ENCODE assay signal across 17 cellular contexts in genomic region chr4:151606061-151606460, GRCh38.
A peak's percentile ranks its signal among the peaks of the same experiment; 100 is the strongest.
DNase-seq lines count a peak whose midpoint lies in the region; ATAC-seq and TF ChIP-seq lines count a peak whose summit lies in the region.
"Had no signal": no experiment of that assay in that cellular context is flagged by ENCODE, and none has a peak within 500 bp of the region (broad histone marks: within the 10 kb centered on the region; RNA-seq: fewer than 3 reads in every experiment).

No MANE protein-coding gene starts in this region.

- 24 to 29% methylated on average over 5 of the region's 5 CpGs for WGBS in heart right ventricle, 2 donors
- 28% methylated on average over 5 of the region's 5 CpGs for WGBS in right cardiac atrium
- 57% methylated on average over 5 of the region's 5 CpGs for WGBS in SK-N-SH (ENCODE audit: low lambda C conversion rate)
- WGBS in mesenchymal stem cell, result 16% methylated on average over 4 of the region's 5 CpGs

- DNase-seq in heart right ventricle (peak in 1 of 2 donors; percentile 9), right cardiac atrium (no peak), SK-N-DZ (ENCODE audit: low spot score) (peak; percentile 34), SK-N-SH (no peak), mesenchymal stem cell (peak; percentile 18), mucosa of descending colon (no peak), omental fat pad (ENCODE audit: low spot score) (no peak)
- DNase-seq: Calu3; CD4-positive, alpha-beta memory T cell; COR-L47; DMS53; DMS79 treated with DMSO at 0.1 percent for 48 hours; GF-D8; GOT3; HFFc6 had no signal

- H3K9ac ChIP-seq in SK-N-SH, result no peak overlapping the region
- no peak overlapping the region for H3K9ac ChIP-seq in mesenchymal stem cell (ENCODE audit: low read length)

- no peaks in the 10 kb centered on the region for H3K79me1 ChIP-seq in mesenchymal stem cell (replicated peaks; ENCODE audit: low read length, poor library complexity, severe bottlenecking)

- H3K4ac ChIP-seq in mesenchymal stem cell (ENCODE audit: low read depth in 1 of 2, low read length in 2 of 2), result no peak overlapping the region

- TF ChIP-seq RAD21 in SK-N-SH (IDR thresholded peaks at IDR 0.05; ENCODE audit: low read length), result no peak

- TF ChIP-seq EP300 in SK-N-SH (IDR thresholded peaks at IDR 0.05; ENCODE audit: borderline replicate concordance in 1 of 2, low read depth in 1 of 2, low read length in 1 of 2), result peak in 1 of 2 experiments; percentile 35; a peak in 1 of 4 replicates

- H2BK12ac ChIP-seq in mesenchymal stem cell (ENCODE audit: low read length in 2 of 2), result no peak overlapping the region

- no peak overlapping the region for H3K18ac ChIP-seq in mesenchymal stem cell (ENCODE audit: low read depth in 1 of 2, low read length in 2 of 2)

- no peak overlapping the region for H2AK5ac ChIP-seq in mesenchymal stem cell (ENCODE audit: low read length, severe bottlenecking)

- intact Hi-C loops in heart right ventricle (cut with DNase I), result loop anchor here in 4 of 10 donors (10.0 kb wide), 3 partner anchors 241 to 491 kb away; no protein-coding TSS in a partner anchor
- intact Hi-C loops in right cardiac atrium (cut with DNase I), result no loop called here
- intact Hi-C loops in mucosa of descending colon (cut with DNase I, micrococcal nuclease), result no loop called here

- ATAC-seq in heart right ventricle (peak in 5 of 8 donors; percentile 40 to 73 (median 53)), right cardiac atrium (no peak), mucosa of descending colon (no peak), omental fat pad (ENCODE audit: low FRiP score) (no peak), GM19395 (IDR thresholded peaks at IDR 0.05; ENCODE audit: unreplicated experiment) (no peak)

- TF ChIP-seq CTCF in heart right ventricle (IDR thresholded peaks at IDR 0.05) (no peak), SK-N-SH (IDR thresholded peaks at IDR 0.05) (no peak), mucosa of descending colon (IDR thresholded peaks at IDR 0.05) (no peak), omental fat pad (IDR thresholded peaks at IDR 0.05) (no peak)

- H3K23ac ChIP-seq in mesenchymal stem cell (ENCODE audit: low read length in 2 of 2), result no peak overlapping the region

- H3K27ac ChIP-seq in heart right ventricle (no peak overlapping the region), right cardiac atrium (ENCODE audit: low read length) (no peak overlapping the region), SK-N-SH (ENCODE audit: low read depth in 2 of 2, low read length in 1 of 2) (peak overlapping the region in 1 of 2 experiments; percentile 71; a peak in 1 of 4 replicates), mesenchymal stem cell (ENCODE audit: low read length, poor library complexity, severe bottlenecking) (no peak overlapping the region)

- H3K9me2 ChIP-seq in SK-N-SH, result no peaks in the 10 kb centered on the region

- no peaks in the 10 kb centered on the region for H3K36me3 ChIP-seq in heart right ventricle
- no peaks in the 10 kb centered on the region for H3K36me3 ChIP-seq in SK-N-SH (replicated peaks in 1 of 2; ENCODE audit: control insufficient read depth in 1 of 2, insufficient read depth in 2 of 2, low read length in 1 of 2)
- no peaks in the 10 kb centered on the region for H3K36me3 ChIP-seq in mesenchymal stem cell (ENCODE audit: control insufficient read depth in 1 of 2, insufficient read depth in 2 of 2, low read depth in 1 of 2, low read length in 2 of 2)
- no peaks in the 10 kb centered on the region for H3K36me3 ChIP-seq in mucosa of descending colon (ENCODE audit: low read depth)
- H3K36me3 ChIP-seq: HAP-1 had no signal

- H4K20me1 ChIP-seq in SK-N-SH (ENCODE audit: insufficient read depth), result no peaks in the 10 kb centered on the region

- no peak overlapping the region for H3K4me2 ChIP-seq in SK-N-SH
- no peak overlapping the region for H3K4me2 ChIP-seq in mesenchymal stem cell (ENCODE audit: low read length, poor library complexity, severe bottlenecking)

- H2BK15ac ChIP-seq in mesenchymal stem cell (ENCODE audit: low read depth, poor library complexity, severe bottlenecking), result no peak overlapping the region

- CTCF ChIA-PET in SK-N-SH (lab: Yijun Ruan, JAX), result interaction anchor here (1.0 to 3.0 kb wide), 4 partner anchors 24 to 489 kb away, joined by 3 to 15 read pairs (median 8); partner anchors contain the start of gene PRSS48

- POLR2A ChIA-PET in SK-N-SH (lab: Yijun Ruan, JAX), result no interaction called here

- peaks cover 0 to 10% (median 0%) of the 10 kb centered on the region in 9 donors for H3K4me1 ChIP-seq in heart right ventricle
- no peaks in the 10 kb centered on the region for H3K4me1 ChIP-seq in right cardiac atrium (ENCODE audit: control insufficient read depth, insufficient read depth, low read length)
- peaks cover 0 to 14% of the 10 kb centered on the region in 2 experiments; a peak in 2 of 4 replicates for H3K4me1 ChIP-seq in SK-N-SH (ENCODE audit: control insufficient read depth in 1 of 2, insufficient read depth in 2 of 2, low read depth in 1 of 2, low read length in 1 of 2)
- no peaks in the 10 kb centered on the region for H3K4me1 ChIP-seq in mesenchymal stem cell (ENCODE audit: control insufficient read depth, insufficient read depth, low read depth, low read length)
- H3K4me1 ChIP-seq in mucosa of descending colon (ENCODE audit: low read depth), result no peaks in the 10 kb centered on the region
- H3K4me1 ChIP-seq: HAP-1 had no signal

- H3K79me2 ChIP-seq in SK-N-SH (ENCODE audit: insufficient read depth), result no peaks in the 10 kb centered on the region

- H4K8ac ChIP-seq in mesenchymal stem cell (ENCODE audit: low read length), result no peak overlapping the region

- H3K14ac ChIP-seq in mesenchymal stem cell (ENCODE audit: low read length in 2 of 2), result no peak overlapping the region

- H4K91ac ChIP-seq in mesenchymal stem cell (ENCODE audit: low read length), result no peak overlapping the region

- H3K4me3 ChIP-seq in heart right ventricle (no peak overlapping the region), right cardiac atrium (ENCODE audit: low read length) (no peak overlapping the region), SK-N-SH (ENCODE audit: low read depth in 2 of 2, low read length in 1 of 2) (no peak overlapping the region), mesenchymal stem cell (ENCODE audit: insufficient read depth in 1 of 2, low read depth in 1 of 2, low read length in 2 of 2) (no peak overlapping the region), mucosa of descending colon (no peak overlapping the region)
- H3K4me3 ChIP-seq: HAP-1 had no signal

- H2AFZ ChIP-seq in SK-N-SH (ENCODE audit: low read depth) (no peak overlapping the region), mesenchymal stem cell (ENCODE audit: low read depth, low read length) (no peak overlapping the region)

- H3K27me3 ChIP-seq in heart right ventricle (no peaks in the 10 kb centered on the region), right cardiac atrium (ENCODE audit: control insufficient read depth, insufficient read depth) (no peaks in the 10 kb centered on the region), SK-N-SH (ENCODE audit: insufficient read depth) (no peaks in the 10 kb centered on the region), mesenchymal stem cell (ENCODE audit: control insufficient read depth in 1 of 2, insufficient read depth in 1 of 2, low read length in 2 of 2) (peaks cover 0 to 7% of the 10 kb centered on the region in 2 experiments)

- H3K9me3 ChIP-seq in heart right ventricle (no peaks in the 10 kb centered on the region), right cardiac atrium (ENCODE audit: control insufficient read depth, low read length) (no peaks in the 10 kb centered on the region), SK-N-SH (no peaks in the 10 kb centered on the region), mesenchymal stem cell (ENCODE audit: control insufficient read depth, low read length) (no peaks in the 10 kb centered on the region), mucosa of descending colon (no peaks in the 10 kb centered on the region)
- H3K9me3 ChIP-seq: HAP-1 had no signal

- no peak overlapping the region for H2BK120ac ChIP-seq in mesenchymal stem cell (ENCODE audit: low read depth, low read length)

- H3F3A ChIP-seq in SK-N-SH (replicated peaks; ENCODE audit: insufficient read depth), result no peaks in the 10 kb centered on the region

- H2BK5ac ChIP-seq in mesenchymal stem cell (ENCODE audit: low read depth, low read length, poor library complexity, severe bottlenecking), result no peak overlapping the region

TF ChIP-seq in SK-N-SH, 30 proteins besides CTCF, POLR2A, EP300 and RAD21:
- TF ChIP-seq TCF12 (IDR thresholded peaks at IDR 0.05), result peak; percentile 80
- peak; percentile 47 for TF ChIP-seq PBX3 (IDR thresholded peaks at IDR 0.05)
- no peak for TF ChIP-seq ZBTB33 (IDR thresholded peaks at IDR 0.05; ENCODE audit: borderline replicate concordance, low read depth)

Comparison
In these comparisons a context has a peak if more than half of its experiments do, and no peak if none do; other contexts are left out.
1. ATAC-seq: peak in heart right ventricle (5 of 8); none in right cardiac atrium (0 of 2), mucosa of descending colon (single experiment), omental fat pad (single experiment) and GM19395 (single experiment).
2. DNase-seq: peak in SK-N-DZ (single experiment) and mesenchymal stem cell (single experiment); none in right cardiac atrium (0 of 3), SK-N-SH (single experiment), mucosa of descending colon (0 of 3) and omental fat pad (single experiment).